In the genomic region with DNA sequence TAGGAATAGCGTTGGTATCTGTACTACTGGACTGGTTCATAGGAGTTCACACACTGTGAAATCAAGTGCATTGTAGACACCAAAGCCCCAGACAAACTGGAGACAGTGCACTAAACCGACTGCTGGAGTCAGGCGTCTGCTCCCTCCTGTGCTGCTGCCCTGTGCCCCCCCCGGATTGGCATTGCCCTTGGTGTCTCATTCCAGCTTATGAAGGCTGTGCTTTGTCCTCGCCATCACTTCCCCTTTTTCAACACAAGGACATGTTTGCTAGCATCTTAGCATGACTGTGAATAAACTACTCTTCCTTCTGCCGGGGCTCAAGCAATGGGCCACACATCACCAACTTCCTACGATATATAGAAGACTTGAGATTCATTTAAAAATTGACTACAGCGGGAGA, we compare ENCODE assay signal across 1 cellular context.
TF ChIP-seq lines count a peak whose summit lies in the region.

No MANE protein-coding gene starts in this region.

TF ChIP-seq in HepG2, 621 proteins besides CTCF, POLR2A, EP300 and RAD21 (continued from another document):
- TF ChIP-seq, protein P1, sequence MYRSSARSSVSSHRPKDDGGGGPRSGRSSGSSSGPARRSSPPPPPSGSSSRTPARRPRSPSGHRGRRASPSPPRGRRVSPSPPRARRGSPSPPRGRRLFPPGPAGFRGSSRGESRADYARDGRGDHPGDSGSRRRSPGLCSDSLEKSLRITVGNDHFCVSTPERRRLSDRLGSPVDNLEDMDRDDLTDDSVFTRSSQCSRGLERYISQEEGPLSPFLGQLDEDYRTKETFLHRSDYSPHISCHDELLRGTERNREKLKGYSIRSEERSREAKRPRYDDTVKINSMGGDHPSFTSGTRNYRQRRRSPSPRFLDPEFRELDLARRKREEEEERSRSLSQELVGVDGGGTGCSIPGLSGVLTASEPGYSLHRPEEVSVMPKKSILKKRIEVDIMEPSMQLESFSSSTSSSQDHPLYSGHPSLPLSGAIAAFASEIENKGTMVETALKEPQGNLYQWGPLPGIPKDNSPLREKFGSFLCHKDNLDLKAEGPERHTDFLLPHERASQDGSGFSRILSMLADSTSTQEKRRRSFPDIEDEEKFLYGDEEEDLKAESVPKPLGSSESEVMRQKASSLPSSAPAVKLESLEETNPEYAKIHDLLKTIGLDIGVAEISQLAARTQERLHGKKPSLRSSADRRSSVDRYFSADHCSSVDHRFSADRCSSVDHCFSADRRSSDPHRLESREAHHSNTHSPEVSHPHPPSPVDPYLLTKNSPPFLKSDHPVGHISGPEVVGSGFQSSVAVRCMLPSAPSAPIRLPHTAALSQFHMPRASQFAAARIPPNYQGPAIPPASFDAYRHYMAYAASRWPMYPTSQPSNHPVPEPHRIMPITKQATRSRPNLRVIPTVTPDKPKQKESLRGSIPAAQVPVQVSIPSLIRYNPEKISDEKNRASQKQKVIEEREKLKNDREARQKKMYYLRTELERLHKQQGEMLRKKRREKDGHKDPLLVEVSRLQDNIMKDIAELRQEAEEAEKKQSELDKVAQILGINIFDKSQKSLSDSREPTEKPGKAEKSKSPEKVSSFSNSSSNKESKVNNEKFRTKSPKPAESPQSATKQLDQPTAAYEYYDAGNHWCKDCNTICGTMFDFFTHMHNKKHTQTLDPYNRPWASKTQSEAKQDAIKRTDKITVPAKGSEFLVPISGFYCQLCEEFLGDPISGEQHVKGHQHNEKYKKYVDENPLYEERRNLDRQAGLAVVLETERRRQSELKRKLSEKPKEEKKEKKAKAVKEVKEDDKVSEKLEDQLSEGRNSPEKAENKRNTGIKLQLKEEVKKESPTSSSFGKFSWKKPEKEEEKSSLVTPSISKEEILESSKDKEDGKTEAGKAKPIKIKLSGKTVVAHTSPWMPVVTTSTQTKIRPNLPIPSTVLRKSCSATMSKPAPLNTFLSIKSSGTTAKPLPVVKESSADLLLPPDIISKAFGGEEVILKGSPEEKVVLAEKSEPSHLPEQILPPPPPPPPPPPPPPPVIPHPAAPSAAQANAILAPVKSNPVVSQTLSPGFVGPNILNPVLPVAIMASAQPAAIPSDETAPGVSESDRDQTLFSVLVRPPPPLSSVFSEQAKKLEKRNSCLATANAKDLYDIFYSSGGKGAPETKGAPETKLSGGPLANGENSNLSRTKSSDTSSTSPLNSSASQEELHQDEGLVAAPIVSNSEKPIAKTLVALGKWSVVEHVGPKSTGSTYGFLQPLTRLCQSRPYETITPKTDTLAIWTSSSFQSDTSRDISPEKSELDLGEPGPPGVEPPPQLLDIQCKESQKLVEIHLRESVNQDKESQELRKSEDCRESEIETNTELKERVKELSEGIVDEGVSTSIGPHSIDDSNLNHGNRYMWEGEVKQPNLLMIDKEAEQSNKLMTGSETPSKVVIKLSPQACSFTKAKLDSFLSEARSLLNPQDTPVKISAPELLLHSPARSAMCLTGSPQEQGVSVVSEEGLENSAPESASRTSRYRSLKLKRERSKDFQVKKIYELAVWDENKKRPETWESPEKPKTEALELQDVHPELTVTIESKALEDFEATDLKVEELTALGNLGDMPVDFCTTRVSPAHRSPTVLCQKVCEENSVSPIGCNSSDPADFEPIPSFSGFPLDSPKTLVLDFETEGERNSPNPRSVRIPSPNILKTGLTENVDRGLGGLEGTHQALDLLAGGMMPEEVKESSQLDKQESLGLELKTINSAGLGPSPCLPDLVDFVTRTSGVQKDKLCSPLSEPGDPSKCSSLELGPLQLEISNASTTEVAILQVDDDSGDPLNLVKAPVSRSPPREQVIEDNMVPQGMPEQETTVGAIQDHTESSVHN (CRISPR knock-in tag; IDR thresholded peaks at IDR 0.05), result no peak
- TF ChIP-seq BRCA1 (CRISPR knock-in tag; IDR thresholded peaks at IDR 0.05), result no peak
